Comparison of ENCODE assay signal across 16 cellular contexts in genomic region chr1:89285715-89286380, GRCh38. TPM values are rescaled to one million over a fixed set of nuclear protein-coding genes. Genes with fewer than 3 reads are reported as not detected.
DNase-seq lines count a peak whose midpoint lies in the region; ATAC-seq and TF ChIP-seq lines count a peak whose summit lies in the region.
"Had no signal": no experiment of that assay in that cellular context is flagged by ENCODE, and none has a peak within 500 bp of the region (broad histone marks: within the 10 kb centered on the region; RNA-seq: fewer than 3 reads in every experiment).

No MANE protein-coding gene starts in this region.

- H3K4me1 ChIP-seq in thymus (ENCODE audit: control insufficient read depth, insufficient read depth, low read length), result no peaks in the 10 kb centered on the region
- H3K4me1 ChIP-seq in ascending aorta, result peaks cover 0 to 6% of the 10 kb centered on the region in 2 donors

- intact Hi-C loops in ascending aorta (cut with DNase I), result no loop called here

- H3K27ac ChIP-seq in thymus (ENCODE audit: low read depth) (peak overlapping the region; percentile 48), ascending aorta (no peak overlapping the region)
- H3K27ac ChIP-seq: HL-60 had no signal

- H3K4me1 Mint-ChIP-seq in activated T-cell treated with anti-CD3 and anti-CD28 coated beads, Interleukin-2, amount 50 U/mL, for 4 hours (ENCODE audit: low read depth), result peaks cover 82% of the 10 kb centered on the region
- peaks cover 75% of the 10 kb centered on the region for H3K4me1 Mint-ChIP-seq in activated CD4-positive, alpha-beta memory T cell treated with anti-CD3 and anti-CD28 coated beads, Interleukin-2, amount 10 ng/mL, durations not matched to agents 7 days and 5 days
- H3K4me1 Mint-ChIP-seq in memory B cell, result peaks cover 15% of the 10 kb centered on the region

- no peak for DNase-seq in activated T-cell treated with anti-CD3 and anti-CD28 coated beads, Interleukin-2, amount 50 U/mL, for 4 hours
- no peak for DNase-seq in activated T-cell treated with anti-CD3 and anti-CD28 coated beads, Interleukin-2, amount 50 U/mL, for 1 hour
- DNase-seq in activated CD4-positive, alpha-beta memory T cell treated with anti-CD3 and anti-CD28 coated beads, Interleukin-2, amount 10 ng/mL, durations not matched to agents 7 days and 5 days, result no peak
- no peak for DNase-seq in memory B cell (ENCODE audit: low spot score in 2 of 2)
- DNase-seq in ACHN, result no peak
- DNase-seq in ascending aorta (ENCODE audit: low spot score in 2 of 2), result no peak
- DNase-seq in NCI-H82 treated with DMSO at 0.1 percent for 48 hours (lab: John Stamatoyannopoulos, UW; ENCODE audit: unreplicated experiment), result no peak
- DNase-seq: central memory CD4-positive, alpha-beta T cell; foreskin melanocyte; left colon; NCI-H1092; NCI-H748 treated with DMSO at 0.1 percent for 48 hours; stimulated activated naive B cell treated with anti-CD40 and anti-IgM and Interleukin-4, amounts not matched to agents 10 μg/mL and 1 μg/mL and 100 μg/mL, for 72 hours had no signal

- peak; percentile 36 to 42 for ATAC-seq in activated T-cell treated with anti-CD3 and anti-CD28 coated beads, Interleukin-2, amount 50 U/mL, for 4 hours
- ATAC-seq in memory B cell (ENCODE audit: low read depth), result no peak
- ATAC-seq: K562 had no signal

- in situ Hi-C loops in ACHN (cut with HindIII; ENCODE audit: low pct_ligation_motif_present, low pct_unique_long_range_greater_than_20kb, low sequenced_read_pairs), result no loop called here

- H3K36me3 ChIP-seq in thymus (ENCODE audit: control insufficient read depth, insufficient read depth), result no peaks in the 10 kb centered on the region
- H3K36me3 ChIP-seq in ascending aorta, result no peaks in the 10 kb centered on the region

- H3K4me3 Mint-ChIP-seq in activated T-cell treated with anti-CD3 and anti-CD28 coated beads, Interleukin-2, amount 50 U/mL, for 4 hours, result peak overlapping the region; percentile 3
- H3K4me3 Mint-ChIP-seq in activated CD4-positive, alpha-beta memory T cell treated with anti-CD3 and anti-CD28 coated beads, Interleukin-2, amount 10 ng/mL, durations not matched to agents 7 days and 5 days, result no peak overlapping the region
- peak overlapping the region; percentile 1 for H3K4me3 Mint-ChIP-seq in memory B cell

- H3K27me3 ChIP-seq in thymus (ENCODE audit: control insufficient read depth, insufficient read depth) (no peaks in the 10 kb centered on the region), ascending aorta (no peaks in the 10 kb centered on the region)

- H3K9me3 ChIP-seq in thymus (ENCODE audit: control insufficient read depth) (no peaks in the 10 kb centered on the region), ascending aorta (no peaks in the 10 kb centered on the region)

- POLR2A ChIA-PET in activated CD4-positive, alpha-beta memory T cell treated with anti-CD3 and anti-CD28 coated beads, Interleukin-2, amount 10 ng/mL, durations not matched to agents 7 days and 5 days (lab: Charles Lee), result interaction anchor here (1.0 to 8.5 kb wide), 15 partner anchors 10 to 264 kb away, joined by 3 to 171 read pairs (median 14); partner anchors contain the start of genes GBP1, GBP2, GBP3 and GBP4

- peaks cover 9% of the 10 kb centered on the region for H3K9me3 Mint-ChIP-seq in activated T-cell treated with anti-CD3 and anti-CD28 coated beads, Interleukin-2, amount 50 U/mL, for 4 hours
- peaks cover 40% of the 10 kb centered on the region for H3K9me3 Mint-ChIP-seq in activated CD4-positive, alpha-beta memory T cell treated with anti-CD3 and anti-CD28 coated beads, Interleukin-2, amount 10 ng/mL, durations not matched to agents 7 days and 5 days
- H3K9me3 Mint-ChIP-seq in memory B cell, result no peaks in the 10 kb centered on the region

- H3K36me3 Mint-ChIP-seq in activated T-cell treated with anti-CD3 and anti-CD28 coated beads, Interleukin-2, amount 50 U/mL, for 4 hours (ENCODE audit: insufficient read depth), result peaks cover 15% of the 10 kb centered on the region
- peaks cover 60% of the 10 kb centered on the region for H3K36me3 Mint-ChIP-seq in activated CD4-positive, alpha-beta memory T cell treated with anti-CD3 and anti-CD28 coated beads, Interleukin-2, amount 10 ng/mL, durations not matched to agents 7 days and 5 days (ENCODE audit: low read depth)
- H3K36me3 Mint-ChIP-seq in memory B cell, result peaks cover 7% of the 10 kb centered on the region
- H3K36me3 Mint-ChIP-seq: stimulated activated naive B cell treated with anti-CD40 and anti-IgM and Interleukin-4, amounts not matched to agents 10 μg/mL and 1 μg/mL and 100 μg/mL, for 72 hours had no signal

- H3K27ac Mint-ChIP-seq in activated CD4-positive, alpha-beta memory T cell treated with anti-CD3 and anti-CD28 coated beads, Interleukin-2, amount 10 ng/mL, durations not matched to agents 7 days and 5 days, result peak overlapping the region; percentile 94
- peak overlapping the region; percentile 30 for H3K27ac Mint-ChIP-seq in memory B cell
- H3K27ac Mint-ChIP-seq: stimulated activated naive B cell treated with anti-CD40 and anti-IgM and Interleukin-4, amounts not matched to agents 10 μg/mL and 1 μg/mL and 100 μg/mL, for 72 hours had no signal

- H3K4me3 ChIP-seq in thymus (ENCODE audit: low read length) (no peak overlapping the region), ascending aorta (no peak overlapping the region)
- H3K4me3 ChIP-seq: K562 had no signal

- WGBS in thymus, result 94% methylated on average over 6 of the region's 6 CpGs

- CTCF ChIA-PET in activated CD4-positive, alpha-beta memory T cell treated with anti-CD3 and anti-CD28 coated beads, Interleukin-2, amount 10 ng/mL, durations not matched to agents 7 days and 5 days (lab: Charles Lee), result interaction anchor here (1.1 to 4.5 kb wide), 4 partner anchors 13 to 78 kb away, joined by 4 to 42 read pairs (median 12); partner anchors contain the start of genes GBP5 and GBP6

- no peak for TF ChIP-seq CTCF in ascending aorta (IDR thresholded peaks at IDR 0.05)

- no peaks in the 10 kb centered on the region for H3K27me3 Mint-ChIP-seq in activated T-cell treated with anti-CD3 and anti-CD28 coated beads, Interleukin-2, amount 50 U/mL, for 4 hours (ENCODE audit: low read depth)
- H3K27me3 Mint-ChIP-seq in activated CD4-positive, alpha-beta memory T cell treated with anti-CD3 and anti-CD28 coated beads, Interleukin-2, amount 10 ng/mL, durations not matched to agents 7 days and 5 days, result no peaks in the 10 kb centered on the region
- no peaks in the 10 kb centered on the region for H3K27me3 Mint-ChIP-seq in memory B cell
- H3K27me3 Mint-ChIP-seq: stimulated activated naive B cell treated with anti-CD40 and anti-IgM and Interleukin-4, amounts not matched to agents 10 μg/mL and 1 μg/mL and 100 μg/mL, for 72 hours had no signal

RNA-seq across cellular contexts. Expression of gene GBP5, which starts 13.2 kb away (rescaled TPM):
- 100 to 1,000 TPM in 2 of 3 donors, 10 to 100 TPM in 1; 63.4 to 177 (median 147) TPM for total RNA-seq in activated T-cell treated with anti-CD3 and anti-CD28 coated beads, Interleukin-2, amount 50 U/mL, for 4 hours
- total RNA-seq in activated CD4-positive, alpha-beta memory T cell treated with anti-CD3 and anti-CD28 coated beads, Interleukin-2, amount 10 ng/mL, durations not matched to agents 7 days and 5 days, result 100 to 1,000 TPM; 231 to 234 TPM
- 14.7 TPM for polyA plus RNA-seq in thymus
- total RNA-seq in ascending aorta, result not detected

Comparison
In these comparisons a context has a peak if more than half of its experiments do, and no peak if none do; other contexts are left out.
1. RNA of gene GBP5, which starts 13.2 kb away (total RNA-seq): 231 to 234 TPM in activated CD4-positive, alpha-beta memory T cell treated with anti-CD3 and anti-CD28 coated beads, Interleukin-2, amount 10 ng/mL, durations not matched to agents 7 days and 5 days and 63.4 to 177 TPM in activated T-cell treated with anti-CD3 and anti-CD28 coated beads, Interleukin-2, amount 50 U/mL, for 4 hours; not detected in ascending aorta (single experiment); every median in the first group is over 10 times any median in the second.